Comparison of ENCODE assay signal across 16 cellular contexts in the genomic region with DNA sequence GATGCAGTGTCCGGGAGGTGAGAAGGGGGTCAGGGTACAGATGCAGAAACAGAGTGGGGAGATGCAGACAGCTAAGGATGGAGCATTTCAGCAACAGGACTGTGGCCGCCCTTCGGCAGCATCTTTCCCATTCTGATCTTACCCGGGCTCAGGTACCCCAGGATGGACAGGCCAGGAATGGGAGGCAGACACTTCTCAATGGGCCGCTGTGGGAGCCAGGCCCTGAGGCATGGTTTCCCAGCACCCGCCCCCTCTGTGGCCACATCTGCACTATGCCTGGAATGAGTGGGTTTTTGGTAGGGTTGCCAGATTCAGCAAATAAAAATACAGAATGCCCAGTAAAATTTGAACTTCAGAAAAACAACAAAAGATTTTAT.
"Had no signal": no experiment of that assay in that cellular context is flagged by ENCODE, and none has a peak within 500 bp of the region (broad histone marks: within the 10 kb centered on the region; RNA-seq: fewer than 3 reads in every experiment).

No MANE protein-coding gene starts in this region.

- H3K4me3 ChIP-seq: lung, spleen, tibial artery had no signal

- H3K4me1 Mint-ChIP-seq: activated naive CD8-positive, alpha-beta T cell treated with anti-CD3 and anti-CD28 coated beads, Interleukin-2, amount 50 U/mL, for 24 hours; immature natural killer cell; nephron; stimulated activated memory B cell treated with anti-CD40 and anti-IgM and Interleukin-4, amounts not matched to agents 10 μg/mL and 1 μg/mL and 100 μg/mL, for 72 hours had no signal

- ATAC-seq: activated naive CD8-positive, alpha-beta T cell treated with anti-CD3 and anti-CD28 coated beads, Interleukin-2, amount 50 U/mL, for 24 hours; left colon had no signal

- H3K9me3 Mint-ChIP-seq: immature natural killer cell had no signal

- H3K36me3 Mint-ChIP-seq: immature natural killer cell; stimulated activated memory B cell treated with anti-CD40 and anti-IgM and Interleukin-4, amounts not matched to agents 10 μg/mL and 1 μg/mL and 100 μg/mL, for 72 hours had no signal

- H3K36me3 ChIP-seq: spleen, tibial artery, WERI-Rb-1 had no signal

- DNase-seq: activated CD4-positive, alpha-beta T cell treated with anti-CD3 and anti-CD28 coated beads for 4 hours; activated naive CD4-positive, alpha-beta T cell treated with Interleukin-2 at 50 U/mL for 16 hours; activated naive CD8-positive, alpha-beta T cell treated with anti-CD3 and anti-CD28 coated beads, Interleukin-2, amount 50 U/mL, for 24 hours; caudate nucleus; effector memory CD4-positive, alpha-beta T cell; immature natural killer cell; left colon; occipital lobe; spleen; stimulated activated CD4-positive, alpha-beta T cell treated with anti-CD3 and anti-CD28 coated beads, Interleukin-1b, Interleukin-23, amount 100 ng/mL, for 48 hours; T-helper 1 cell; tibial artery; WERI-Rb-1 had no signal

- H3K9me3 ChIP-seq: spleen, tibial artery had no signal

- H3K27ac ChIP-seq: spleen, tibial artery, WERI-Rb-1 had no signal

- H3K4me1 ChIP-seq: spleen, tibial artery had no signal

- H3K27ac Mint-ChIP-seq: activated naive CD8-positive, alpha-beta T cell treated with anti-CD3 and anti-CD28 coated beads, Interleukin-2, amount 50 U/mL, for 24 hours; immature natural killer cell; nephron; stimulated activated memory B cell treated with anti-CD40 and anti-IgM and Interleukin-4, amounts not matched to agents 10 μg/mL and 1 μg/mL and 100 μg/mL, for 72 hours had no signal

- H3K4me3 Mint-ChIP-seq: activated naive CD8-positive, alpha-beta T cell treated with anti-CD3 and anti-CD28 coated beads, Interleukin-2, amount 50 U/mL, for 24 hours; immature natural killer cell; nephron; stimulated activated memory B cell treated with anti-CD40 and anti-IgM and Interleukin-4, amounts not matched to agents 10 μg/mL and 1 μg/mL and 100 μg/mL, for 72 hours had no signal
